Comparison of ENCODE assay signal across 8 cellular contexts in genomic region chr22:36258750-36259619, GRCh38. TPM values are rescaled to one million over a fixed set of nuclear protein-coding genes. Genes with fewer than 3 reads are reported as not detected.
DNase-seq lines count a peak whose midpoint lies in the region; ATAC-seq and TF ChIP-seq lines count a peak whose summit lies in the region.

No MANE protein-coding gene starts in this region.

- intact Hi-C loops in OCI-LY7 (cut with micrococcal nuclease; ENCODE audit: unreplicated experiment) = no loop called here
- intact Hi-C loops in prostate gland (cut with DNase I) = no loop called here

- no TSS peak for BruUV-seq in OCI-LY7 (replicated peaks; lab: Mats Ljungman, UMichigan)

- H3K9me3 ChIP-seq in OCI-LY7 (ENCODE audit: low read length) = no peaks in the 10 kb centered on the region
- no peaks in the 10 kb centered on the region for H3K9me3 ChIP-seq in fibroblast of lung (ENCODE audit: control insufficient read depth, insufficient read depth, low read depth, low read length)
- H3K9me3 ChIP-seq in prostate gland = no peaks in the 10 kb centered on the region

- no peaks in the 10 kb centered on the region for H3K79me2 ChIP-seq in OCI-LY7 (ENCODE audit: insufficient read depth, low read depth, low read length)
- no peaks in the 10 kb centered on the region for H3K79me2 ChIP-seq in fibroblast of lung (ENCODE audit: control insufficient read depth, insufficient read depth, low read length)

- TF ChIP-seq CTCF in OCI-LY7 (conservative IDR thresholded peaks at IDR 0.05; ENCODE audit: low read length) = no peak
- TF ChIP-seq CTCF in fibroblast of lung (conservative IDR thresholded peaks at IDR 0.05 in 1 of 2, IDR thresholded peaks at IDR 0.05 in 1 of 2; ENCODE audit: low read depth in 1 of 2, low read length in 2 of 2) = no peak
- TF ChIP-seq CTCF in prostate gland (IDR thresholded peaks at IDR 0.05) = no peak
- no peak for TF ChIP-seq CTCF in brain microvascular endothelial cell (IDR thresholded peaks at IDR 0.05; ENCODE audit: low read depth, low read length, missing control alignments)

- in situ Hi-C loops in brain microvascular endothelial cell (cut with HindIII; ENCODE audit: low pct_ligation_motif_present, low sequenced_read_pairs) = loop anchor here (25.0 kb wide), 1 partner anchor 97 kb away; the partner anchor contains the start of gene APOL3

- no peak overlapping the region for H3K9ac ChIP-seq in fibroblast of lung (ENCODE audit: insufficient read depth, low read length)

- 37% methylated on average over 16 of the region's 16 CpGs for WGBS in prostate gland

- no peaks in the 10 kb centered on the region for H3K36me3 ChIP-seq in OCI-LY7 (ENCODE audit: insufficient read depth, low read length)
- H3K36me3 ChIP-seq in fibroblast of lung (ENCODE audit: control insufficient read depth, insufficient read depth, low read length) = no peaks in the 10 kb centered on the region
- no peaks in the 10 kb centered on the region for H3K36me3 ChIP-seq in prostate gland
- no peaks in the 10 kb centered on the region for H3K36me3 ChIP-seq in brain microvascular endothelial cell (replicated peaks)

- no peaks in the 10 kb centered on the region for H4K20me1 ChIP-seq in OCI-LY7 (ENCODE audit: insufficient read depth, low read length)
- no peaks in the 10 kb centered on the region for H4K20me1 ChIP-seq in fibroblast of lung (ENCODE audit: control insufficient read depth, extremely low read depth, insufficient read depth, low read length)

- H3K4me1 ChIP-seq in OCI-LY7 (ENCODE audit: insufficient read depth, low read length, poor library complexity, severe bottlenecking) (peaks cover 19% of the 10 kb centered on the region), fibroblast of lung (ENCODE audit: control insufficient read depth, extremely low read depth, insufficient read depth, low read length) (peaks cover 10% of the 10 kb centered on the region), prostate gland (replicated peaks) (peaks cover 3% of the 10 kb centered on the region)

- H3K27me3 ChIP-seq in fibroblast of lung (ENCODE audit: control insufficient read depth, insufficient read depth, low read length) = no peaks in the 10 kb centered on the region
- H3K27me3 ChIP-seq in prostate gland (replicated peaks; ENCODE audit: insufficient read depth) = no peaks in the 10 kb centered on the region
- H3K27me3 ChIP-seq in brain microvascular endothelial cell (replicated peaks) = no peaks in the 10 kb centered on the region

- H3K27ac ChIP-seq in OCI-LY7 (ENCODE audit: low read depth, low read length, poor library complexity, severe bottlenecking) (peak overlapping the region; percentile 36), fibroblast of lung (ENCODE audit: insufficient read depth, low read length) (no peak overlapping the region), prostate gland (peak overlapping the region; percentile 13 to 33), brain microvascular endothelial cell (no peak overlapping the region)

- POLR2A ChIA-PET in OCI-LY7 (lab: Charles Lee) = interaction anchor here (0.6 kb wide), 1 partner anchor 868 kb away, joined by 3 read pairs; no protein-coding TSS in a partner anchor

- peak overlapping the region; percentile 14 for H3K4me3 ChIP-seq in OCI-LY7 (ENCODE audit: low read depth, low read length, poor library complexity, severe bottlenecking)
- no peak overlapping the region for H3K4me3 ChIP-seq in fibroblast of lung (replicated peaks in 1 of 4; ENCODE audit: control extremely low read depth in 1 of 4, insufficient read depth in 1 of 4, low read depth in 3 of 4, low read length in 4 of 4)
- H3K4me3 ChIP-seq in prostate gland = no peak overlapping the region
- no peak overlapping the region for H3K4me3 ChIP-seq in brain microvascular endothelial cell (ENCODE audit: low read depth, low read length)

- peak; percentile 73 for DNase-seq in OCI-LY7 (ENCODE audit: low spot score)
- DNase-seq in fibroblast of lung (ENCODE audit: low read depth in 2 of 2) = peak; percentile 53 to 63
- no peak for DNase-seq in prostate gland (ENCODE audit: low spot score)
- DNase-seq in brain microvascular endothelial cell = no peak
- no peak for DNase-seq in globus pallidus (ENCODE audit: low spot score)

- CTCF ChIA-PET in OCI-LY7 (lab: Charles Lee; ENCODE audit: unreplicated experiment) = no interaction called here

- H3K4me2 ChIP-seq in OCI-LY7 (ENCODE audit: low read length) = peak overlapping the region; percentile 63
- H3K4me2 ChIP-seq in fibroblast of lung (ENCODE audit: extremely low read depth, insufficient read depth, low read length) = no peak overlapping the region

- H2AFZ ChIP-seq in OCI-LY7 (ENCODE audit: low read length) (peak overlapping the region; percentile 94), fibroblast of lung (ENCODE audit: low read length) (no peak overlapping the region)

- no peak for TF ChIP-seq POLR2A in prostate gland (IDR thresholded peaks at IDR 0.05)

- peak; percentile 43 for ATAC-seq in GM19397 (IDR thresholded peaks at IDR 0.05; ENCODE audit: unreplicated experiment)
- ATAC-seq in HG03045 (IDR thresholded peaks at IDR 0.05; ENCODE audit: unreplicated experiment) = no peak
- no peak for ATAC-seq in HG02642 (IDR thresholded peaks at IDR 0.05; ENCODE audit: poor library complexity, unreplicated experiment)

- no peaks in the 10 kb centered on the region for H3K9me2 ChIP-seq in OCI-LY7 (ENCODE audit: insufficient read depth, low read length)

RNA-seq across cellular contexts. Expression of gene APOL1, which starts 6.1 kb away (rescaled TPM):
- total RNA-seq in OCI-LY7 (2014; rRNA removed; shearing (Covaris generic)) = 0.47 and 0.64 TPM in 2 replicates
- total RNA-seq in OCI-LY7 (2022) = 0.42 and 0.65 TPM in 2 replicates
- total RNA-seq in fibroblast of lung = 44.2 and 80.3 TPM in 2 replicates
- polyA plus RNA-seq in fibroblast of lung = 24.6 and 40.0 TPM in 2 replicates
- polyA plus RNA-seq in fibroblast of lung (2012) = 44.0 and 77.4 TPM in 2 replicates
- 34.3 and 72.8 TPM in 2 replicates for polyA minus RNA-seq in fibroblast of lung (ENCODE audit: low replicate concordance)
- 10 to 100 TPM; 19.6 to 22.9 TPM for total RNA-seq in prostate gland

RNA-seq across cellular contexts. Expression of gene APOL2, which starts 19.7 kb away (rescaled TPM):
- 11.8 and 14.9 TPM in 2 replicates for total RNA-seq in OCI-LY7 (2014; rRNA removed; shearing (Covaris generic))
- total RNA-seq in OCI-LY7 (2022) (9.1 and 12.4 TPM in 2 replicates), fibroblast of lung (36.2 and 49.5 TPM in 2 replicates), prostate gland (10 to 100 TPM; 35.2 to 64.1 TPM)
- 29.2 and 38.0 TPM in 2 replicates for polyA plus RNA-seq in fibroblast of lung
- polyA plus RNA-seq in fibroblast of lung (2012) = 46.6 and 55.0 TPM in 2 replicates
- polyA minus RNA-seq in fibroblast of lung (ENCODE audit: low replicate concordance) = 79.7 and 104 TPM in 2 replicates

RNA-seq across cellular contexts. Expression of gene APOL4, which starts 57.4 kb away (rescaled TPM):
- not detected in 2 replicates for total RNA-seq in OCI-LY7 (2014; rRNA removed; shearing (Covaris generic))
- not detected in 2 replicates for total RNA-seq in OCI-LY7 (2022)
- total RNA-seq in fibroblast of lung = 2.0 and 2.1 TPM in 2 replicates
- 0.31 and 0.69 TPM in 2 replicates for polyA plus RNA-seq in fibroblast of lung
- 0.49 and 0.75 TPM in 2 replicates for polyA plus RNA-seq in fibroblast of lung (2012)
- polyA minus RNA-seq in fibroblast of lung (ENCODE audit: low replicate concordance) = 0.19 TPM in 1 of 2 replicates, not detected in the other
- 10 to 100 TPM; 13.6 to 25.5 TPM for total RNA-seq in prostate gland

Comparison
In these comparisons a context has a peak if more than half of its experiments do, and no peak if none do; other contexts are left out.
1. DNase-seq: peak in OCI-LY7 (single experiment) and fibroblast of lung (2 of 2); none in prostate gland (single experiment), brain microvascular endothelial cell (single experiment) and globus pallidus (single experiment).
2. H3K27ac ChIP-seq: peak in OCI-LY7 (single experiment) and prostate gland (2 of 2); none in fibroblast of lung (single experiment) and brain microvascular endothelial cell (single experiment).
3. RNA of gene APOL1, which starts 6.1 kb away (total RNA-seq): 44.2 to 80.3 TPM in fibroblast of lung and 19.6 to 22.9 TPM in prostate gland; 0.42 to 0.65 TPM in OCI-LY7; every median in the first group is over 10 times any median in the second.